ENCODE assay signal across 19 cellular contexts in the genomic region with DNA sequence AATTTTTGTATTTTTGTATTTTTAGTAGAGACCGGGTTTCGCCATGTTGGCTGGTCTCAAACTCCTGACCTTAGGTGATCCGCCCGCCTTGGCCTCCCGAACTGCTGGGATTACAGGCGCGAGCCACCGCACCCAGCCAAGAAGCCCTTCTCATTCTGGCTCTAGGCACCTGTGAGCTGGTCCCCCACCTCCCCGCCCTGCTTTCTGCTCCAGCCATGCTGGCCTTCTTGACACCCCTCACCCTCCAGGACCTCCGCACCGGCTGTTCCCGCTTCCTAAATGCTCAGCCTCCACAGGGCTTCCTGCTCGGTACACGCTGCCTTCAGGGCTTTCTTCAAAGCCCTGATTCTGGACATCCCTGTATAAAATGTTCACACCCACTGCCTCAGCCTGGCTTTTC. TPM values are rescaled to one million over a fixed set of nuclear protein-coding genes. Genes with fewer than 3 reads are reported as not detected.
DNase-seq lines count a peak whose midpoint lies in the region; ATAC-seq and TF ChIP-seq lines count a peak whose summit lies in the region.
"Had no signal": no experiment of that assay in that cellular context is flagged by ENCODE, and none has a peak within 500 bp of the region (broad histone marks: within the 10 kb centered on the region; RNA-seq: fewer than 3 reads in every experiment).

No MANE protein-coding gene starts in this region.

- no peak overlapping the region for H3K27ac Mint-ChIP-seq in activated naive CD4-positive, alpha-beta T cell treated with anti-CD3 and anti-CD28 coated beads, Interleukin-2, amount 50 U/mL, for 24 hours
- peak overlapping the region; percentile 84 for H3K27ac Mint-ChIP-seq in activated CD8-positive, alpha-beta T cell treated with anti-CD3 and anti-CD28 coated beads, Interleukin-2, amount 10 ng/mL, durations not matched to agents 7 days and 5 days

- H3K27me3 ChIP-seq in thymus (ENCODE audit: control insufficient read depth, insufficient read depth): no peaks in the 10 kb centered on the region
- H3K27me3 ChIP-seq in MM.1S (replicated peaks; ENCODE audit: insufficient read depth, low read length): peaks cover 38% of the 10 kb centered on the region

- H3K36me3 ChIP-seq in thymus (ENCODE audit: control insufficient read depth, insufficient read depth): no peaks in the 10 kb centered on the region
- no peaks in the 10 kb centered on the region for H3K36me3 ChIP-seq in MM.1S (replicated peaks; ENCODE audit: insufficient read depth, low read length)
- H3K36me3 ChIP-seq: tibial artery had no signal

- H3K4me3 ChIP-seq in thymus (ENCODE audit: low read length) (no peak overlapping the region), MM.1S (ENCODE audit: low read length) (no peak overlapping the region)
- H3K4me3 ChIP-seq: skin epidermis, tibial artery had no signal

- H3K36me3 Mint-ChIP-seq in activated naive CD4-positive, alpha-beta T cell treated with anti-CD3 and anti-CD28 coated beads, Interleukin-2, amount 50 U/mL, for 24 hours: no peaks in the 10 kb centered on the region
- no peaks in the 10 kb centered on the region for H3K36me3 Mint-ChIP-seq in activated CD8-positive, alpha-beta T cell treated with anti-CD3 and anti-CD28 coated beads, Interleukin-2, amount 10 ng/mL, durations not matched to agents 7 days and 5 days (ENCODE audit: low read depth)

- no peak overlapping the region for H2AFZ ChIP-seq in MM.1S (ENCODE audit: low read length)

- no peaks in the 10 kb centered on the region for H3K9me2 ChIP-seq in MM.1S (replicated peaks; ENCODE audit: insufficient read depth, low read length)

- H3K4me1 Mint-ChIP-seq in activated naive CD4-positive, alpha-beta T cell treated with anti-CD3 and anti-CD28 coated beads, Interleukin-2, amount 50 U/mL, for 24 hours: peaks cover 57% of the 10 kb centered on the region
- peaks cover 70% of the 10 kb centered on the region for H3K4me1 Mint-ChIP-seq in activated CD8-positive, alpha-beta T cell treated with anti-CD3 and anti-CD28 coated beads, Interleukin-2, amount 10 ng/mL, durations not matched to agents 7 days and 5 days (ENCODE audit: low read depth)

- H3K4me2 ChIP-seq in MM.1S (ENCODE audit: low read depth, low read length): no peak overlapping the region

- H3K79me2 ChIP-seq in MM.1S (ENCODE audit: low read length): no peaks in the 10 kb centered on the region

- ATAC-seq in activated CD8-positive, alpha-beta T cell treated with anti-CD3 and anti-CD28 coated beads, Interleukin-2, amount 10 ng/mL, durations not matched to agents 7 days and 5 days: no peak
- no peak for ATAC-seq in left lobe of liver
- ATAC-seq: HCT116, left ventricle myocardium superior had no signal

- H3K9me3 ChIP-seq in thymus (ENCODE audit: control insufficient read depth): no peaks in the 10 kb centered on the region
- no peaks in the 10 kb centered on the region for H3K9me3 ChIP-seq in MM.1S (replicated peaks; ENCODE audit: insufficient read depth, low read length)
- H3K9me3 ChIP-seq: tibial artery had no signal

- CTCF ChIA-PET in activated CD8-positive, alpha-beta T cell treated with anti-CD3 and anti-CD28 coated beads, Interleukin-2, amount 10 ng/mL, durations not matched to agents 7 days and 5 days (lab: Charles Lee): interaction anchor here (0.9 to 10.1 kb wide), 7 partner anchors 13 to 223 kb away, joined by 3 to 104 read pairs (median 33); no protein-coding TSS in a partner anchor

- H3K4me1 ChIP-seq in thymus (ENCODE audit: control insufficient read depth, insufficient read depth, low read length) (peaks cover 47% of the 10 kb centered on the region), MM.1S (ENCODE audit: low read length) (no peaks in the 10 kb centered on the region)

- H3K9me3 Mint-ChIP-seq in activated naive CD4-positive, alpha-beta T cell treated with anti-CD3 and anti-CD28 coated beads, Interleukin-2, amount 50 U/mL, for 24 hours: no peaks in the 10 kb centered on the region
- H3K9me3 Mint-ChIP-seq in activated CD8-positive, alpha-beta T cell treated with anti-CD3 and anti-CD28 coated beads, Interleukin-2, amount 10 ng/mL, durations not matched to agents 7 days and 5 days (ENCODE audit: insufficient read depth): no peaks in the 10 kb centered on the region
- H3K9me3 Mint-ChIP-seq: neural crest cell had no signal

- H3K4me3 Mint-ChIP-seq in activated naive CD4-positive, alpha-beta T cell treated with anti-CD3 and anti-CD28 coated beads, Interleukin-2, amount 50 U/mL, for 24 hours: peak overlapping the region; percentile 36
- H3K4me3 Mint-ChIP-seq in activated CD8-positive, alpha-beta T cell treated with anti-CD3 and anti-CD28 coated beads, Interleukin-2, amount 10 ng/mL, durations not matched to agents 7 days and 5 days: no peak overlapping the region
- H3K4me3 Mint-ChIP-seq: neural crest cell had no signal

- H3K9ac ChIP-seq in MM.1S (ENCODE audit: low read length): no peak overlapping the region

- H3K27me3 Mint-ChIP-seq in activated naive CD4-positive, alpha-beta T cell treated with anti-CD3 and anti-CD28 coated beads, Interleukin-2, amount 50 U/mL, for 24 hours: no peaks in the 10 kb centered on the region
- H3K27me3 Mint-ChIP-seq in activated CD8-positive, alpha-beta T cell treated with anti-CD3 and anti-CD28 coated beads, Interleukin-2, amount 10 ng/mL, durations not matched to agents 7 days and 5 days (ENCODE audit: low read depth): no peaks in the 10 kb centered on the region

- H3K27ac ChIP-seq in thymus (ENCODE audit: low read depth): peak overlapping the region; percentile 36
- no peak overlapping the region for H3K27ac ChIP-seq in MM.1S (ENCODE audit: low read length)
- H3K27ac ChIP-seq: tibial artery had no signal

- 95% methylated on average over 14 of the region's 14 CpGs for WGBS in thymus

- no peak for DNase-seq in activated naive CD4-positive, alpha-beta T cell treated with Interleukin-2 at 50 U/mL for 16 hours
- DNase-seq in activated CD8-positive, alpha-beta T cell treated with anti-CD3 and anti-CD28 coated beads, Interleukin-2, amount 10 ng/mL, durations not matched to agents 7 days and 5 days: peak; percentile 16
- peak; percentile 47 for DNase-seq in islet precursor cell
- no peak for DNase-seq in occipital lobe (lab: John Stamatoyannopoulos, UW)
- DNase-seq in left lobe of liver (ENCODE audit: low spot score): no peak
- no peak for DNase-seq in MM.1S
- DNase-seq: amygdala, DMS153, Karpas-422, left ventricle myocardium superior, NCI-H1694, NCI-H524 treated with DMSO at 0.1 percent for 48 hours had no signal

- no peak for TF ChIP-seq CTCF in MM.1S (IDR thresholded peaks at IDR 0.05; ENCODE audit: low read length)

- POLR2A ChIA-PET in activated CD8-positive, alpha-beta T cell treated with anti-CD3 and anti-CD28 coated beads, Interleukin-2, amount 10 ng/mL, durations not matched to agents 7 days and 5 days (lab: Charles Lee): interaction anchor here (1.3 to 3.5 kb wide), 4 partner anchors 13 to 21 kb away, joined by 3 to 25 read pairs (median 6); no protein-coding TSS in a partner anchor

- no peaks in the 10 kb centered on the region for H4K20me1 ChIP-seq in MM.1S (ENCODE audit: insufficient read depth, low read length)

- H3F3A ChIP-seq in MM.1S (ENCODE audit: insufficient read depth, low read length): no peaks in the 10 kb centered on the region

RNA-seq across cellular contexts. Expression of a gene that starts 5.5 kb away (rescaled TPM):
- 10 to 100 TPM; 22.5 to 24.3 TPM for total RNA-seq in activated CD8-positive, alpha-beta T cell treated with anti-CD3 and anti-CD28 coated beads, Interleukin-2, amount 10 ng/mL, durations not matched to agents 7 days and 5 days
- polyA plus RNA-seq in thymus: 100 TPM
- 0.62 TPM for total RNA-seq in occipital lobe
- total RNA-seq in left lobe of liver: 13.6 TPM

RNA-seq across cellular contexts. Expression of a gene that starts 33.1 kb away (rescaled TPM):
- under 1 TPM; 0.16 to 0.37 TPM for total RNA-seq in activated CD8-positive, alpha-beta T cell treated with anti-CD3 and anti-CD28 coated beads, Interleukin-2, amount 10 ng/mL, durations not matched to agents 7 days and 5 days
- polyA plus RNA-seq in thymus: 0.32 TPM
- total RNA-seq in occipital lobe (7.6 TPM), left lobe of liver (1.4 TPM)
- total RNA-seq: dermis microvascular lymphatic vessel endothelial cell had no signal

RNA-seq across cellular contexts. Expression of a gene that starts 46.4 kb away (rescaled TPM):
- under 1 TPM in 1 of 2 experiments, not detected in 1; 0.24 TPM for total RNA-seq in activated CD8-positive, alpha-beta T cell treated with anti-CD3 and anti-CD28 coated beads, Interleukin-2, amount 10 ng/mL, durations not matched to agents 7 days and 5 days
- 24.1 TPM for polyA plus RNA-seq in thymus
- total RNA-seq in occipital lobe: 107 TPM
- 10.4 TPM for total RNA-seq in left lobe of liver

Comparison
In these comparisons a context has a peak if more than half of its experiments do, and no peak if none do; other contexts are left out.
1. DNase-seq: peak in activated CD8-positive, alpha-beta T cell treated with anti-CD3 and anti-CD28 coated beads, Interleukin-2, amount 10 ng/mL, durations not matched to agents 7 days and 5 days (single experiment) and islet precursor cell (single experiment); none in activated naive CD4-positive, alpha-beta T cell treated with Interleukin-2 at 50 U/mL for 16 hours (single experiment), occipital lobe (single experiment), left lobe of liver (single experiment) and MM.1S (single experiment).